1 cellular context compared by ENCODE assay signal in genomic region chr2:207511851-207512250, GRCh38.
TF ChIP-seq lines count a peak whose summit lies in the region.

No MANE protein-coding gene starts in this region.

TF ChIP-seq in HepG2, 621 proteins besides CTCF, POLR2A, EP300 and RAD21:
- TF ChIP-seq PRDM15 (CRISPR knock-in tag; IDR thresholded peaks at IDR 0.05): peak; percentile 95
- no peak for TF ChIP-seq KMT2A (CRISPR knock-in tag; IDR thresholded peaks at IDR 0.05)
- TF ChIP-seq RBAK (CRISPR knock-in tag; IDR thresholded peaks at IDR 0.05): no peak
- TF ChIP-seq BCL6 (CRISPR knock-in tag; IDR thresholded peaks at IDR 0.05): no peak
